Comparison of ENCODE assay signal across 18 cellular contexts in the genomic region with DNA sequence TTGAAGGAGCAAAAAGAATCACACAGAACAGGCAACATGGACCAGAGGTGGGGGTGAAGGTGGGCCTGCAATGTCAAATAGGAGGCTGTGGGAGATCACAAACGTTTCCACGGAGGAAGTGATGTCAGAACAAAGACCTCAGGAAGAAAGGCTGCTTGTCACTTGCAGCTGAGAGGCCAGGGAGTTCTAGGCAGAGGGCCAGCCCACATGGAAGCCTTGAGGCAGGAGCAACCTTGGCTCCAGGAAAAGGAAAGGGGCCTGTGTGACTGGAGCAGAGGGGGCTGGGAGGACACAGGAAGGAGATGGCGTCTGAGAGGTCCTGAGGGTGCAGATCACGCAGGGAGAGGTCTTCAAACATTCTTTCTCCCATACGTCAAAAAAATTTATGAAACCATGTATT. TPM values are rescaled to one million over a fixed set of nuclear protein-coding genes. Genes with fewer than 3 reads are reported as not detected.
DNase-seq lines count a peak whose midpoint lies in the region; ATAC-seq and TF ChIP-seq lines count a peak whose summit lies in the region.
"Had no signal": no experiment of that assay in that cellular context is flagged by ENCODE, and none has a peak within 500 bp of the region (broad histone marks: within the 10 kb centered on the region; RNA-seq: fewer than 3 reads in every experiment).

No MANE protein-coding gene starts in this region.

- H3K9me3 ChIP-seq in CD4-positive, alpha-beta memory T cell (ENCODE audit: control insufficient read depth in 1 of 2, low read length in 2 of 2): no peaks in the 10 kb centered on the region
- H3K9me3 ChIP-seq: thoracic aorta had no signal

- peak; percentile 20 for ATAC-seq in Right ventricle myocardium superior (ENCODE audit: poor library complexity)
- no peak for ATAC-seq in naive thymus-derived CD8-positive, alpha-beta T cell
- ATAC-seq in GM21528 (IDR thresholded peaks at IDR 0.05; ENCODE audit: low FRiP score, unreplicated experiment): no peak
- no peak for ATAC-seq in GM21717 (IDR thresholded peaks at IDR 0.05; ENCODE audit: unreplicated experiment)

- CTCF ChIA-PET in CD4-positive, alpha-beta memory T cell (lab: Charles Lee; ENCODE audit: partially characterized antibody): no interaction called here

- no peak overlapping the region for H3K4me3 Mint-ChIP-seq in naive thymus-derived CD8-positive, alpha-beta T cell
- no peak overlapping the region for H3K4me3 Mint-ChIP-seq in CD14-positive monocyte
- no peak overlapping the region for H3K4me3 Mint-ChIP-seq in CD4-positive, alpha-beta memory T cell

- TF ChIP-seq CTCF in astrocyte of the spinal cord (IDR thresholded peaks at IDR 0.05; ENCODE audit: low read depth, low read length) (no peak), CD14-positive monocyte (IDR thresholded peaks at IDR 0.05) (no peak)

- intact Hi-C loops in Right ventricle myocardium superior (cut with DNase I): no loop called here
- intact Hi-C loops in CD14-positive monocyte (cut with micrococcal nuclease): no loop called here
- intact Hi-C loops in CD4-positive, alpha-beta memory T cell (cut with micrococcal nuclease): no loop called here

- H3K4me1 Mint-ChIP-seq in naive thymus-derived CD8-positive, alpha-beta T cell: peaks cover 2 to 28% (median 15%) of the 10 kb centered on the region in 4 donors
- H3K4me1 Mint-ChIP-seq in CD14-positive monocyte: no peaks in the 10 kb centered on the region
- peaks cover 4 to 13% (median 10%) of the 10 kb centered on the region in 4 donors for H3K4me1 Mint-ChIP-seq in CD4-positive, alpha-beta memory T cell

- H3K27me3 ChIP-seq in CD4-positive, alpha-beta memory T cell (ENCODE audit: insufficient read depth, low read length): no peaks in the 10 kb centered on the region

- in situ Hi-C loops in astrocyte of the spinal cord (cut with HindIII; ENCODE audit: low sequenced_read_pairs): no loop called here

- H3K27ac ChIP-seq in CD4-positive, alpha-beta memory T cell (ENCODE audit: low read depth, low read length): no peak overlapping the region
- H3K27ac ChIP-seq: epithelial cell of prostate, thoracic aorta had no signal

- peaks cover 1 to 74% (median 18%) of the 10 kb centered on the region in 9 donors for H3K9me3 Mint-ChIP-seq in naive thymus-derived CD8-positive, alpha-beta T cell
- peaks cover 10 to 43% (median 27%) of the 10 kb centered on the region in 7 donors for H3K9me3 Mint-ChIP-seq in CD14-positive monocyte
- H3K9me3 Mint-ChIP-seq in CD4-positive, alpha-beta memory T cell: peaks cover 0 to 45% (median 21%) of the 10 kb centered on the region in 8 donors

- H3K27ac Mint-ChIP-seq in naive thymus-derived CD8-positive, alpha-beta T cell: peak overlapping the region in 8 of 10 donors; percentile 10 to 80 (median 76)
- H3K27ac Mint-ChIP-seq in CD14-positive monocyte: peak overlapping the region in 3 of 7 donors; percentile 15 to 35 (median 35)
- peak overlapping the region in 1 of 7 donors; percentile 42 for H3K27ac Mint-ChIP-seq in CD4-positive, alpha-beta memory T cell

- peak; percentile 66 for DNase-seq in Ammon's horn (ENCODE audit: low spot score)
- peak; percentile 25 for DNase-seq in astrocyte of the spinal cord (ENCODE audit: low read depth, low spot score)
- peak; percentile 72 for DNase-seq in Right ventricle myocardium superior
- no peak for DNase-seq in naive thymus-derived CD8-positive, alpha-beta T cell
- no peak for DNase-seq in CD14-positive monocyte (ENCODE audit: low spot score)
- no peak for DNase-seq in CD4-positive, alpha-beta memory T cell
- DNase-seq: ACHN; activated CD8-positive, alpha-beta memory T cell treated with anti-CD3 and anti-CD28 coated beads, Interleukin-2, amount 50 U/mL, for 4 hours; amniotic stem cell; DMS79; islet precursor cell; NCI-H2171 treated with DMSO at 0.1 percent for 48 hours; T-helper 2 cell had no signal

- H3K4me3 ChIP-seq in astrocyte of the spinal cord (ENCODE audit: low read depth, low read length): no peak overlapping the region
- H3K4me3 ChIP-seq in CD4-positive, alpha-beta memory T cell (ENCODE audit: low read length in 2 of 2): no peak overlapping the region
- H3K4me3 ChIP-seq: thoracic aorta had no signal

- no peaks in the 10 kb centered on the region for H3K27me3 Mint-ChIP-seq in naive thymus-derived CD8-positive, alpha-beta T cell
- no peaks in the 10 kb centered on the region for H3K27me3 Mint-ChIP-seq in CD14-positive monocyte (ENCODE audit: low read depth in 3 of 3)
- no peaks in the 10 kb centered on the region for H3K27me3 Mint-ChIP-seq in CD4-positive, alpha-beta memory T cell

- peaks cover 59 to 93% (median 92%) of the 10 kb centered on the region in 3 donors for H3K36me3 Mint-ChIP-seq in naive thymus-derived CD8-positive, alpha-beta T cell
- H3K36me3 Mint-ChIP-seq in CD14-positive monocyte: peaks cover 86 to 93% of the 10 kb centered on the region in 2 donors
- peaks cover 88 to 96% of the 10 kb centered on the region in 2 donors for H3K36me3 Mint-ChIP-seq in CD4-positive, alpha-beta memory T cell

- POLR2A ChIA-PET in naive thymus-derived CD8-positive, alpha-beta T cell (lab: Charles Lee): interaction anchor here (0.6 kb wide), 1 partner anchor 17 kb away, joined by 3 read pairs; no protein-coding TSS in a partner anchor
- POLR2A ChIA-PET in CD4-positive, alpha-beta memory T cell (lab: Charles Lee; ENCODE audit: partially characterized antibody): interaction anchor here (0.5 to 1.3 kb wide), 2 partner anchors 71 to 1085 kb away, joined by 3 read pairs; no protein-coding TSS in a partner anchor

- H3K36me3 ChIP-seq in CD4-positive, alpha-beta memory T cell (ENCODE audit: insufficient read depth, low read length): peaks cover 61% of the 10 kb centered on the region

- no peaks in the 10 kb centered on the region for H3K4me1 ChIP-seq in CD4-positive, alpha-beta memory T cell (ENCODE audit: insufficient read depth, low read length)

RNA-seq across cellular contexts. Expression of a gene that starts 16.3 kb away (rescaled TPM):
- total RNA-seq in Right ventricle myocardium superior: 15.7 TPM
- total RNA-seq in naive thymus-derived CD8-positive, alpha-beta T cell: 10 to 100 TPM; 74.0 to 87.3 TPM
- 10 to 100 TPM; 18.0 to 29.1 (median 19.1) TPM for polyA plus RNA-seq in naive thymus-derived CD8-positive, alpha-beta T cell
- 1 to 10 TPM; 6.4 to 7.7 TPM for polyA plus RNA-seq in CD14-positive monocyte
- 10 to 100 TPM; 72.0 to 81.1 TPM for total RNA-seq in CD4-positive, alpha-beta memory T cell
- polyA plus RNA-seq in CD4-positive, alpha-beta memory T cell: 10 to 100 TPM; 19.0 to 31.0 TPM

RNA-seq across cellular contexts. Expression of a gene that starts 42.4 kb away (rescaled TPM):
- total RNA-seq in Right ventricle myocardium superior: not detected
- total RNA-seq in naive thymus-derived CD8-positive, alpha-beta T cell: not detected
- not detected for polyA plus RNA-seq in naive thymus-derived CD8-positive, alpha-beta T cell
- not detected for polyA plus RNA-seq in CD14-positive monocyte
- total RNA-seq in CD4-positive, alpha-beta memory T cell: not detected
- not detected for polyA plus RNA-seq in CD4-positive, alpha-beta memory T cell
- total RNA-seq: osteoblast, thoracic aorta had no signal

RNA-seq across cellular contexts. Expression of a gene that starts 45.8 kb away (rescaled TPM):
- total RNA-seq in Right ventricle myocardium superior: 17.8 TPM
- total RNA-seq in naive thymus-derived CD8-positive, alpha-beta T cell: 1 to 10 TPM; 5.1 to 5.3 TPM
- polyA plus RNA-seq in naive thymus-derived CD8-positive, alpha-beta T cell: 1 to 10 TPM in 2 of 3 donors, under 1 TPM in 1; 0.92 to 3.7 (median 2.6) TPM
- under 1 TPM in 1 of 2 donors, not detected in 1; 0.17 TPM for polyA plus RNA-seq in CD14-positive monocyte
- total RNA-seq in CD4-positive, alpha-beta memory T cell: 1 to 10 TPM; 1.0 to 1.3 TPM
- polyA plus RNA-seq in CD4-positive, alpha-beta memory T cell: 1 to 10 TPM; 1.6 to 1.8 TPM

Comparison
In these comparisons a context has a peak if more than half of its experiments do, and no peak if none do; other contexts are left out.
1. DNase-seq: peak in Ammon's horn (single experiment), astrocyte of the spinal cord (single experiment) and Right ventricle myocardium superior (single experiment); none in naive thymus-derived CD8-positive, alpha-beta T cell (0 of 10), CD14-positive monocyte (single experiment) and CD4-positive, alpha-beta memory T cell (0 of 5).